ENCODE assay signal across 3 cellular contexts in genomic region chr19:5423567-5424125, GRCh38.
A peak's percentile ranks its signal among the peaks of the same experiment; 100 is the strongest.
TF ChIP-seq lines count a peak whose summit lies in the region.

No MANE protein-coding gene starts in this region.

TF ChIP-seq in HepG2, 621 proteins besides CTCF, POLR2A, EP300 and RAD21:
- no peak for TF ChIP-seq DR1 (CRISPR knock-in tag; IDR thresholded peaks at IDR 0.05)
- TF ChIP-seq LCORL (IDR thresholded peaks at IDR 0.05) = no peak
- no peak for TF ChIP-seq LCORL (CRISPR knock-in tag; IDR thresholded peaks at IDR 0.05)
- TF ChIP-seq STAT5B (CRISPR knock-in tag; IDR thresholded peaks at IDR 0.05) = no peak
- no peak for TF ChIP-seq KDM3A (CRISPR knock-in tag; IDR thresholded peaks at IDR 0.05; ENCODE audit: low read depth)
- peak; percentile 31; the same call in 1 of the 2 replicates for TF ChIP-seq IKZF1 (IDR thresholded peaks at IDR 0.05)

TF ChIP-seq in IMR-90, 13 proteins besides CTCF, POLR2A, EP300 and RAD21:
- no peak for TF ChIP-seq MAFK (IDR thresholded peaks at IDR 0.05; ENCODE audit: low read depth, low read length)
- TF ChIP-seq ELK1 (IDR thresholded peaks at IDR 0.05; ENCODE audit: borderline replicate concordance, low read depth, low read length) = no peak
- TF ChIP-seq RCOR1 (IDR thresholded peaks at IDR 0.05; ENCODE audit: insufficient replicate concordance, low read length) = no peak
- no peak for TF ChIP-seq USF2 (IDR thresholded peaks at IDR 0.05; ENCODE audit: low read depth, low read length)
- TF ChIP-seq CEBPB (IDR thresholded peaks at IDR 0.05; ENCODE audit: low read depth, low read length) = no peak
- no peak for TF ChIP-seq FOS (IDR thresholded peaks at IDR 0.05; ENCODE audit: low read depth, low read length)
- no peak for TF ChIP-seq SMC3 (IDR thresholded peaks at IDR 0.05; ENCODE audit: low read depth, low read length)
- no peak for TF ChIP-seq NFE2L2 (IDR thresholded peaks at IDR 0.05; ENCODE audit: low read depth, low read length)
- no peak for TF ChIP-seq MAZ (IDR thresholded peaks at IDR 0.05; ENCODE audit: borderline replicate concordance, low read depth, low read length)
- no peak for TF ChIP-seq BHLHE40 (IDR thresholded peaks at IDR 0.05; ENCODE audit: low read depth, low read length)
- no peak for TF ChIP-seq RFX5 (IDR thresholded peaks at IDR 0.05; ENCODE audit: low read depth, low read length)
- TF ChIP-seq CHD1 (IDR thresholded peaks at IDR 0.05; ENCODE audit: low read depth, low read length) = no peak
TF ChIP-seq in IMR-90: peak in this region for 0.

TF ChIP-seq in H1, 55 proteins besides CTCF, POLR2A, EP300 and RAD21:
- TF ChIP-seq SUZ12 (IDR thresholded peaks at IDR 0.05; ENCODE audit: low read length) = no peak
- TF ChIP-seq POLR2AphosphoS5 (IDR thresholded peaks at IDR 0.05; ENCODE audit: low read depth, low read length) = no peak
- no peak for TF ChIP-seq EZH2 (IDR thresholded peaks at IDR 0.05; ENCODE audit: low read depth, low read length, severe bottlenecking)
- no peak for TF ChIP-seq BRCA1 (IDR thresholded peaks at IDR 0.05; ENCODE audit: low read depth, low read length)
- no peak for TF ChIP-seq SAP30 (IDR thresholded peaks at IDR 0.05; ENCODE audit: insufficient read depth, insufficient replicate concordance, low read length)
- TF ChIP-seq TEAD4 (IDR thresholded peaks at IDR 0.05; ENCODE audit: low read depth, low read length) = no peak
- TF ChIP-seq BCL11A (IDR thresholded peaks at IDR 0.05; ENCODE audit: low read depth in 2 of 2, low read length in 2 of 2) = no peak
- no peak for TF ChIP-seq SP4 (IDR thresholded peaks at IDR 0.05; ENCODE audit: low read length)
- no peak for TF ChIP-seq CHD7 (IDR thresholded peaks at IDR 0.05; ENCODE audit: insufficient replicate concordance, low read length)
